In the genomic region with DNA sequence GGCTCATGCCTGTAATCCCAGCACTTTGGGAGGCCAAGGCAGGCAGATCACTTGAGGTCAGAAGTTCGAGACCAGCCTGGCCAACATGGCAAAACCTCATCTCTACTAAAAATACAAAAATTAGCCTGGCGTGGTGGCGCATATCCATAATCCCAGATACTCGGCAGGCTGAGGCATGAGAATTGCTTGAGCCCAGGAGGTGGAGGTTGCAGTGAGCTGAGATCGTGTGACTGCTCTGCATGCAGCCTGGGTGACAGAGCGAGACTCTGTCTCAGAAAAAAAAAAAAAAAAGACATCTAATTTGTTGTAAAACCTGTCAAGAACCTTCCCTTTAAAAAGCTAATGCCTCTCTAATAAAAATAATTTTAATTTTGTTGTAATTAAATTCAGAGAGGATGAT, we compare ENCODE assay signal across 7 cellular contexts. TPM values are rescaled to one million over a fixed set of nuclear protein-coding genes. Genes with fewer than 3 reads are reported as not detected.
DNase-seq lines count a peak whose midpoint lies in the region; ATAC-seq and TF ChIP-seq lines count a peak whose summit lies in the region.
"Not testable (repeated sequence)": the region's sequence is repeated elsewhere in the genome, so short reads cannot be mapped to it uniquely, and the experiment has no call there.

No MANE protein-coding gene starts in this region.

- not testable (repeated sequence) for H2AFZ ChIP-seq in SU-DHL-6 (ENCODE audit: low read depth, low read length, severe bottlenecking)

- H3K27me3 ChIP-seq in BLaER1 treated with 17β-estradiol and CSF1 and Interleukin-3, amounts not matched to agents 10 nM and 100 nM; HUES6 (ENCODE audit: control insufficient read depth, insufficient read depth, low read length); SU-DHL-6 (ENCODE audit: low read length); esophagus muscularis mucosa; iPS-20b (ENCODE audit: insufficient read depth, low read length); psoas muscle (ENCODE audit: insufficient read depth in 3 of 3, low read length in 2 of 3); thyroid gland: not testable (repeated sequence)

- peaks cover 80 to 99% (median 92%) of the 10 kb centered on the region in 10 experiments for H3K4me1 ChIP-seq in BLaER1 treated with 17β-estradiol and CSF1 and Interleukin-3, amounts not matched to agents 10 nM and 100 nM
- H3K4me1 ChIP-seq in HUES6 (ENCODE audit: control insufficient read depth, insufficient read depth, low read length) (peaks cover 64% of the 10 kb centered on the region), esophagus muscularis mucosa (peaks cover 39 to 75% (median 53%) of the 10 kb centered on the region in 4 donors), iPS-20b (ENCODE audit: insufficient read depth, low read length) (peaks cover 41% of the 10 kb centered on the region), psoas muscle (peaks cover 46% of the 10 kb centered on the region), thyroid gland (peaks cover 21 to 60% of the 10 kb centered on the region in 2 donors)

- TF ChIP-seq EP300 in esophagus muscularis mucosa (IDR thresholded peaks at IDR 0.05) = not testable (repeated sequence)

- 75% methylated on average over 6 of the region's 6 CpGs for WGBS in esophagus muscularis mucosa
- WGBS in psoas muscle, 3 donors = 45 to 86% (median 55%) methylated on average over 6 of the region's 6 CpGs
- 69% methylated on average over 5 to 6 of the region's 6 CpGs for WGBS in thyroid gland, 2 donors

- peak overlapping the region; percentile 20 to 76 (median 60) for H3K4me2 ChIP-seq in BLaER1 treated with 17β-estradiol and CSF1 and Interleukin-3, amounts not matched to agents 10 nM and 100 nM
- H3K4me2 ChIP-seq in SU-DHL-6 (ENCODE audit: low read depth, low read length, poor library complexity, severe bottlenecking) = peak overlapping the region; percentile 97

- H4K20me1 ChIP-seq in BLaER1 treated with 17β-estradiol and CSF1 and Interleukin-3, amounts not matched to agents 10 nM and 100 nM = peaks cover 95 to 100% (median 99%) of the 10 kb centered on the region in 11 experiments
- H4K20me1 ChIP-seq in SU-DHL-6 (ENCODE audit: low read depth, low read length) = not testable (repeated sequence)

- not testable (repeated sequence) for TF ChIP-seq CTCF in SU-DHL-6 (IDR thresholded peaks at IDR 0.05; ENCODE audit: insufficient read depth, low read length, poor library complexity, severe bottlenecking); esophagus muscularis mucosa (IDR thresholded peaks at IDR 0.05); psoas muscle (IDR thresholded peaks at IDR 0.05); thyroid gland (IDR thresholded peaks at IDR 0.05)

- H3K9me3 ChIP-seq in BLaER1 treated with 17β-estradiol and CSF1 and Interleukin-3, amounts not matched to agents 10 nM and 100 nM (replicated peaks in 1 of 11); HUES6 (ENCODE audit: control insufficient read depth, insufficient read depth, low read depth, low read length); SU-DHL-6 (ENCODE audit: insufficient read depth, low read length); esophagus muscularis mucosa; iPS-20b (ENCODE audit: insufficient read depth, low read depth, low read length); psoas muscle; thyroid gland: not testable (repeated sequence)

- not testable (repeated sequence) for ATAC-seq in psoas muscle

- DNase-seq in esophagus muscularis mucosa (ENCODE audit: extremely low spot score); psoas muscle: not testable (repeated sequence)
- DNase-seq in thyroid gland = peak in 1 of 2 donors; percentile 41

- not testable (repeated sequence) for H3K4me3 ChIP-seq in BLaER1 treated with 17β-estradiol and CSF1 and Interleukin-3, amounts not matched to agents 10 nM and 100 nM; HUES6 (ENCODE audit: low read depth, low read length); esophagus muscularis mucosa; iPS-20b (ENCODE audit: low read length); psoas muscle; thyroid gland (replicated peaks in 1 of 3)
- H3K4me3 ChIP-seq in SU-DHL-6 (ENCODE audit: insufficient read depth, low read length, poor library complexity, severe bottlenecking) = peak overlapping the region; percentile 45

- H3F3A ChIP-seq in SU-DHL-6 (ENCODE audit: insufficient read depth) = peaks cover 62% of the 10 kb centered on the region

- not testable (repeated sequence) for H3K9me2 ChIP-seq in SU-DHL-6 (replicated peaks; ENCODE audit: insufficient read depth, low read length)

- peaks cover 0 to 53% (median 8%) of the 10 kb centered on the region in 11 experiments; a peak in 13 of 22 replicates for H3K36me3 ChIP-seq in BLaER1 treated with 17β-estradiol and CSF1 and Interleukin-3, amounts not matched to agents 10 nM and 100 nM
- H3K36me3 ChIP-seq in HUES6 (ENCODE audit: control insufficient read depth, insufficient read depth, low read length); esophagus muscularis mucosa; iPS-20b (ENCODE audit: insufficient read depth, low read depth, low read length); psoas muscle (ENCODE audit: insufficient read depth in 1 of 2, low read depth in 1 of 2); thyroid gland: not testable (repeated sequence)
- H3K36me3 ChIP-seq in SU-DHL-6 (ENCODE audit: low read length) = peaks cover 11% of the 10 kb centered on the region

- peaks cover 98% of the 10 kb centered on the region for H3K79me2 ChIP-seq in SU-DHL-6 (ENCODE audit: insufficient read depth, low read length)

- intact Hi-C loops in esophagus muscularis mucosa (cut with DNase I); thyroid gland (cut with DNase I): not testable (repeated sequence)
- intact Hi-C loops in psoas muscle (cut with DNase I) = loop anchor here in 1 of 2 donors (1.0 kb wide), 1 partner anchor 35 kb away; no protein-coding TSS in a partner anchor

- TF ChIP-seq POLR2A in esophagus muscularis mucosa (IDR thresholded peaks at IDR 0.05; ENCODE audit: low read depth); thyroid gland (IDR thresholded peaks at IDR 0.05): not testable (repeated sequence)

- peak overlapping the region in 3 of 11 experiments; percentile 1 to 39 (median 14); a peak in 1 of 22 replicates for H3K27ac ChIP-seq in BLaER1 treated with 17β-estradiol and CSF1 and Interleukin-3, amounts not matched to agents 10 nM and 100 nM
- H3K27ac ChIP-seq in HUES6 (ENCODE audit: low read depth, low read length) = peak overlapping the region; percentile 41; the same call in 1 of the 2 replicates
- H3K27ac ChIP-seq in SU-DHL-6 (ENCODE audit: low read depth, low read length) = peak overlapping the region; percentile 85
- peak overlapping the region; percentile 3 to 62 (median 44) for H3K27ac ChIP-seq in esophagus muscularis mucosa (replicated peaks in 1 of 4)
- H3K27ac ChIP-seq in iPS-20b (ENCODE audit: low read length) = peak overlapping the region; percentile 15
- peak overlapping the region; percentile 57 for H3K27ac ChIP-seq in psoas muscle
- H3K27ac ChIP-seq in thyroid gland = peak overlapping the region in 2 of 3 donors; percentile 29 to 66

- peak overlapping the region in 3 of 11 experiments; percentile 14 to 35 (median 32); a peak in 2 of 22 replicates for H3K9ac ChIP-seq in BLaER1 treated with 17β-estradiol and CSF1 and Interleukin-3, amounts not matched to agents 10 nM and 100 nM
- not testable (repeated sequence) for H3K9ac ChIP-seq in HUES6 (ENCODE audit: low read length); iPS-20b (ENCODE audit: low read depth, low read length)
- H3K9ac ChIP-seq in SU-DHL-6 (ENCODE audit: low read length) = peak overlapping the region; percentile 97

RNA-seq across cellular contexts. Expression of a gene that starts 5.2 kb away (rescaled TPM):
- 100 to 1,000 TPM in 2 of 4 donors, 10 to 100 TPM in 2; 61.5 to 136 (median 92.3) TPM for total RNA-seq in esophagus muscularis mucosa
- 10 to 100 TPM; 72.4 to 95.6 (median 76.2) TPM for total RNA-seq in psoas muscle
- polyA plus RNA-seq in psoas muscle = 10 to 100 TPM; 12.5 to 35.3 (median 17.7) TPM
- 100 to 1,000 TPM in 3 of 4 donors, 10 to 100 TPM in 1; 93.8 to 156 (median 112) TPM for total RNA-seq in thyroid gland
